8 cellular contexts compared by ENCODE assay signal in the genomic region with DNA sequence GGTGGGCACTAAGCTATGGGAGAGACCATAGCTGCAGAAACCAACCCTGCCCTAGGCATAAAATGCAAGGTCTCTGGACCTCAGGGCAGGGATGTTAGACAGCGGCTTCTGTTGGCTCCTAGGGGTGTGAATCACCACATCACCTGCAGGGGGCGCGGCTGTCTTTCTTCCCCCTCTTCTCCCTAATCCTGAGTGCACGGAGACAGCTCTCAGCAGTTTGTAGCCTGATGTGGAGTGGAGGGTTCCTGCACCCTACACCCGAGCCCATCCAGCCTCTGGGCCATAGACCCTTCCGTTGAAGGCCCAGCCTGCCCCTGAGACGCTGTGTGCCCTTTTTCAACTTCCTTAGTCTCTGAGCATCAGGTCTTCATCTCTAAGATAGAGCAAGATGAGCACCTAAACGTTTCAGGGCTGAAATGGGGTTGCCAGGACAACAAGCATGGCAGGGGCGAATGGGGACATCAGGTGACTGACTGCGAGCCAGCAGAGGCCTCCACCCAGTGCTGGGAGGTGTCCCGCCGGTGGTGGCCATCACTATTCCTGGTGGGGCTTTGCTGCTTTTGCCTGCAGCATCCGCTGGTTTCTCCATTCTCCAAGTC. TPM values are rescaled to one million over a fixed set of nuclear protein-coding genes. Genes with fewer than 3 reads are reported as not detected.
DNase-seq lines count a peak whose midpoint lies in the region; ATAC-seq, FAIRE-seq and TF ChIP-seq lines count a peak whose summit lies in the region.

No MANE protein-coding gene starts in this region.

- H3K4me1 ChIP-seq in colonic mucosa (peaks cover 18% of the 10 kb centered on the region), HepG2 (ENCODE audit: insufficient read depth, low read length) (peaks cover 39% of the 10 kb centered on the region)

- peaks cover 21% of the 10 kb centered on the region for H4K20me1 ChIP-seq in HepG2 (ENCODE audit: insufficient read depth, low read length)

- intact Hi-C loops in colonic mucosa (cut with DNase I) (no loop called here), HepG2 (cut with micrococcal nuclease; ENCODE audit: unreplicated experiment) (loop anchor here (1.0 kb wide), 1 partner anchor 145 kb away; no protein-coding TSS in a partner anchor)

- H2AFZ ChIP-seq in HepG2 (ENCODE audit: low read length) = no peak overlapping the region

- BruUV-seq in HepG2 (replicated peaks; lab: Mats Ljungman, UMichigan) = no TSS peak

- TF ChIP-seq EP300 in HepG2 (IDR thresholded peaks at IDR 0.05; ENCODE audit: low read depth in 2 of 2, low read length in 2 of 2) = no peak
- TF ChIP-seq EP300 in HepG2 (CRISPR knock-in tag; IDR thresholded peaks at IDR 0.05; ENCODE audit: borderline replicate concordance) = no peak

- FAIRE-seq in HepG2 (lab: Jason Lieb, UNC) = peak; percentile 88

- TF ChIP-seq CTCF in colonic mucosa (IDR thresholded peaks at IDR 0.05) (peak; percentile 89), HepG2 (CRISPR knock-in tag; IDR thresholded peaks at IDR 0.05) (peak; percentile 92)

- TF ChIP-seq POLR2A in HepG2 (IDR thresholded peaks at IDR 0.05; ENCODE audit: insufficient read depth in 1 of 2, low read depth in 2 of 2, low read length in 2 of 2) = no peak

- H3K9me3 ChIP-seq in colonic mucosa (no peaks in the 10 kb centered on the region), HepG2 (ENCODE audit: low read length) (no peaks in the 10 kb centered on the region)

- no peak overlapping the region for H3K9ac ChIP-seq in colonic mucosa (ENCODE audit: low read depth in 2 of 2, low read length in 2 of 2)
- H3K9ac ChIP-seq in HepG2 (ENCODE audit: insufficient read depth, low read depth, low read length) = peak overlapping the region; percentile 93

- H3K4me2 ChIP-seq in HepG2 (ENCODE audit: low read depth, low read length) = peak overlapping the region; percentile 90

- H3K4me3 ChIP-seq in colonic mucosa = no peak overlapping the region
- peak overlapping the region in 2 of 3 experiments; percentile 79 to 84; a peak in 3 of 6 replicates for H3K4me3 ChIP-seq in HepG2 (replicated peaks in 1 of 3; ENCODE audit: insufficient read depth in 1 of 3, low read depth in 2 of 3, low read length in 3 of 3)

- POLR2A ChIA-PET in HepG2 (lab: Yijun Ruan, JAX) = interaction anchor here (1.4 to 3.5 kb wide), 2 partner anchors 141 to 144 kb away, joined by 4 to 25 read pairs; no protein-coding TSS in a partner anchor

- H3K27me3 ChIP-seq in colonic mucosa = no peaks in the 10 kb centered on the region
- H3K27me3 ChIP-seq in HepG2 (ENCODE audit: control insufficient read depth in 1 of 2, insufficient read depth in 2 of 2, low read length in 2 of 2) = peaks cover 18 to 29% of the 10 kb centered on the region in 2 experiments; a peak in 4 of 5 replicates

- ATAC-seq in GM19395 (IDR thresholded peaks at IDR 0.05; ENCODE audit: unreplicated experiment) (peak; percentile 27), HepG2 (peak; percentile 60), GM18868 (IDR thresholded peaks at IDR 0.05; ENCODE audit: unreplicated experiment) (no peak)

- in situ Hi-C loops in HepG2 (cut with HindIII; ENCODE audit: extremely low pct_ligation_motif_present, low pct_unique_long_range_greater_than_20kb) = no loop called here

- TF ChIP-seq RAD21 in HepG2 (CRISPR knock-in tag; IDR thresholded peaks at IDR 0.05) = no peak; the same call in 1 of the 2 replicates

- DNase-seq in AG08396 (ENCODE audit: low spot score) = peak; percentile 83
- peak; percentile 30 for DNase-seq in NCI-H345 treated with DMSO at 0.1 percent for 48 hours (lab: John Stamatoyannopoulos, UW; ENCODE audit: unreplicated experiment)
- peak; percentile 90 for DNase-seq in activated CD4-positive, alpha-beta T cell treated with anti-CD3 and anti-CD28 coated beads for 48 hours
- DNase-seq in colonic mucosa = peak; percentile 90
- DNase-seq in HepG2 (ENCODE audit: low spot score) = peak; percentile 72
- DNase-seq in stimulated activated CD4-positive, alpha-beta T cell treated with anti-CD3 and anti-CD28 coated beads, TNF-alpha, amount 100 ng/mL, for 1 hour (ENCODE audit: low read depth in 3 of 3, low spot score in 1 of 3) = peak; percentile 51 to 84 (median 64)

- CTCF ChIA-PET in HepG2 (lab: Yijun Ruan, JAX; ENCODE audit: low intra/inter-chr PET ratio, low total read pairs) = interaction anchor here (0.8 to 7.9 kb wide), 4 partner anchors 142 to 159 kb away, joined by 3 to 101 read pairs (median 6); no protein-coding TSS in a partner anchor

- no peak overlapping the region for H3K27ac ChIP-seq in colonic mucosa
- peak overlapping the region; percentile 100 for H3K27ac ChIP-seq in HepG2 (ENCODE audit: extremely low read length, insufficient read depth, low read length)

- H3K36me3 ChIP-seq in colonic mucosa = no peaks in the 10 kb centered on the region
- peaks cover under 1 to 3% of the 10 kb centered on the region in 2 experiments; a peak in 2 of 5 replicates for H3K36me3 ChIP-seq in HepG2 (replicated peaks in 1 of 2; ENCODE audit: control insufficient read depth in 1 of 2, insufficient read depth in 2 of 2, low read length in 2 of 2)

- H3K79me2 ChIP-seq in HepG2 (ENCODE audit: insufficient read depth, low read length) = peaks cover 21% of the 10 kb centered on the region

- 5% methylated on average over 12 of the region's 13 CpGs for WGBS in HepG2 (ENCODE audit: low lambda C conversion rate)

TF ChIP-seq in HepG2, 621 proteins besides CTCF, POLR2A, EP300 and RAD21 (continues in another document):
- TF ChIP-seq AGO1 (IDR thresholded peaks at IDR 0.05; ENCODE audit: low read depth, low read length, poor library complexity, severe bottlenecking) (no peak), ATAD3A (CRISPR knock-in tag; IDR thresholded peaks at IDR 0.05) (no peak), XRCC5 (optimal IDR thresholded peaks at IDR 0.05; ENCODE audit: low read length) (peak; percentile 62), HNF4G (IDR thresholded peaks at IDR 0.05; ENCODE audit: borderline replicate concordance, low read depth, low read length) (no peak), HNF4G (CRISPR knock-in tag; IDR thresholded peaks at IDR 0.05; ENCODE audit: borderline replicate concordance, low read depth) (0 out of 2 replicates have a peak, but pooled peaks have one; percentile 17), ZNF383 (CRISPR knock-in tag; IDR thresholded peaks at IDR 0.05; ENCODE audit: borderline replicate concordance) (no peak), MYC (CRISPR knock-in tag; IDR thresholded peaks at IDR 0.05; ENCODE audit: borderline replicate concordance) (no peak)

RNA-seq across cellular contexts. Expression of a gene that starts 2.3 kb away (rescaled TPM):
- total RNA-seq in colonic mucosa (100 to 1,000 TPM in 1 of 2 donors, 10 to 100 TPM in 1; 66.2 to 104 TPM), HepG2 (2016; rRNA removed; fragmentation: Illumina TruSeq; extraction: Trizol) (15.9 and 27.7 TPM in 2 replicates)
- 3.9 TPM in 2 replicates for total RNA-seq in HepG2 (2016; cell fraction: cytosol; rRNA removed; fragmentation: Illumina TruSeq; extraction: Trizol; ENCODE audit: low read depth)
- total RNA-seq in HepG2 (2016; cell fraction: insoluble cytoplasmic fraction; rRNA removed; fragmentation: Illumina TruSeq; extraction: Trizol) = 15.7 and 21.0 TPM in 2 replicates
- total RNA-seq in HepG2 (2016; cell fraction: membrane; rRNA removed; fragmentation: Illumina TruSeq; extraction: Trizol) = 12.2 and 12.3 TPM in 2 replicates
- 25.4 and 28.9 TPM in 2 replicates for total RNA-seq in HepG2 (2016; cell fraction: nucleus; rRNA removed; fragmentation: Illumina TruSeq; extraction: Trizol)
- polyA plus RNA-seq in HepG2 (2011; rRNA removed) = 17.9 and 18.9 TPM in 2 replicates
- polyA plus RNA-seq in HepG2 (2011; cell fraction: cytosol; rRNA removed) = 12.7 and 13.2 TPM in 2 replicates
- polyA plus RNA-seq in HepG2 (2011; cell fraction: nucleus; rRNA removed) = 71.0 and 81.7 TPM in 2 replicates
- polyA plus RNA-seq in HepG2 (2012) = 26.1 and 28.5 TPM in 2 replicates
- 2.6 and 3.4 TPM in 2 replicates for polyA plus RNA-seq in HepG2 (2016; cell fraction: cytosol; fragmentation: Illumina TruSeq; extraction: Trizol; ENCODE audit: low read depth)
- 29.5 and 38.6 TPM in 2 replicates for polyA plus RNA-seq in HepG2 (2016; cell fraction: insoluble cytoplasmic fraction; fragmentation: Illumina TruSeq; extraction: Trizol; ENCODE audit: low read depth)
- 7.1 and 8.4 TPM in 2 replicates for polyA plus RNA-seq in HepG2 (2016; cell fraction: membrane; fragmentation: Illumina TruSeq; extraction: Trizol; ENCODE audit: low read depth)
- 72.9 and 74.4 TPM in 2 replicates for polyA plus RNA-seq in HepG2 (2016; cell fraction: nucleus; fragmentation: Illumina TruSeq; extraction: Trizol; ENCODE audit: insufficient read depth, low read depth)
- polyA minus RNA-seq in HepG2 (2011; rRNA and poly(A)+ RNA removed; ENCODE audit: low replicate concordance) = 29.0 and 33.5 TPM in 2 replicates
- polyA minus RNA-seq in HepG2 (2011; cell fraction: cytosol; rRNA and poly(A)+ RNA removed) = 27.1 and 28.7 TPM in 2 replicates
- 24.8 and 24.9 TPM in 2 replicates for polyA minus RNA-seq in HepG2 (2011; cell fraction: nucleus; rRNA and poly(A)+ RNA removed)

RNA-seq across cellular contexts. Expression of a gene that starts 45.5 kb away (rescaled TPM):
- 10 to 100 TPM in 1 of 2 donors, 1 to 10 TPM in 1; 8.3 to 12.1 TPM for total RNA-seq in colonic mucosa
- 3.0 and 5.5 TPM in 2 replicates for total RNA-seq in HepG2 (2016; rRNA removed; fragmentation: Illumina TruSeq; extraction: Trizol)
- 0.91 and 1.3 TPM in 2 replicates for total RNA-seq in HepG2 (2016; cell fraction: cytosol; rRNA removed; fragmentation: Illumina TruSeq; extraction: Trizol; ENCODE audit: low read depth)
- total RNA-seq in HepG2 (2016; cell fraction: insoluble cytoplasmic fraction; rRNA removed; fragmentation: Illumina TruSeq; extraction: Trizol) = 2.7 and 5.4 TPM in 2 replicates
- total RNA-seq in HepG2 (2016; cell fraction: membrane; rRNA removed; fragmentation: Illumina TruSeq; extraction: Trizol) = 3.3 and 3.4 TPM in 2 replicates
- 5.6 and 6.0 TPM in 2 replicates for total RNA-seq in HepG2 (2016; cell fraction: nucleus; rRNA removed; fragmentation: Illumina TruSeq; extraction: Trizol)
- 5.5 and 7.5 TPM in 2 replicates for polyA plus RNA-seq in HepG2 (2011; rRNA removed)
- polyA plus RNA-seq in HepG2 (2011; cell fraction: cytosol; rRNA removed) = 3.2 and 4.1 TPM in 2 replicates
- polyA plus RNA-seq in HepG2 (2011; cell fraction: nucleus; rRNA removed) = 45.5 and 51.1 TPM in 2 replicates
- polyA plus RNA-seq in HepG2 (2012) = 3.7 and 5.4 TPM in 2 replicates
- polyA plus RNA-seq in HepG2 (2016; cell fraction: cytosol; fragmentation: Illumina TruSeq; extraction: Trizol; ENCODE audit: low read depth) = 0.89 and 1.0 TPM in 2 replicates
- 4.0 and 5.3 TPM in 2 replicates for polyA plus RNA-seq in HepG2 (2016; cell fraction: insoluble cytoplasmic fraction; fragmentation: Illumina TruSeq; extraction: Trizol; ENCODE audit: low read depth)
- polyA plus RNA-seq in HepG2 (2016; cell fraction: membrane; fragmentation: Illumina TruSeq; extraction: Trizol; ENCODE audit: low read depth) = 2.6 and 3.1 TPM in 2 replicates
- polyA plus RNA-seq in HepG2 (2016; cell fraction: nucleus; fragmentation: Illumina TruSeq; extraction: Trizol; ENCODE audit: insufficient read depth, low read depth) = 22.1 and 22.8 TPM in 2 replicates
- 5.4 and 5.9 TPM in 2 replicates for polyA minus RNA-seq in HepG2 (2011; rRNA and poly(A)+ RNA removed; ENCODE audit: low replicate concordance)
- polyA minus RNA-seq in HepG2 (2011; cell fraction: cytosol; rRNA and poly(A)+ RNA removed) = 2.7 and 3.1 TPM in 2 replicates
- polyA minus RNA-seq in HepG2 (2011; cell fraction: nucleus; rRNA and poly(A)+ RNA removed) = 5.8 and 7.5 TPM in 2 replicates

Comparison
In these comparisons a context has a peak if more than half of its experiments do, and no peak if none do; other contexts are left out.
1. DNase-seq: peak in every context shown above with its lines; median percentile 90 in activated CD4-positive, alpha-beta T cell treated with anti-CD3 and anti-CD28 coated beads for 48 hours; 90 in colonic mucosa; 83 in AG08396; 72 in HepG2; 64 in stimulated activated CD4-positive, alpha-beta T cell treated with anti-CD3 and anti-CD28 coated beads, TNF-alpha, amount 100 ng/mL, for 1 hour; 30 in NCI-H345 treated with DMSO at 0.1 percent for 48 hours.